ENCODE assay signal across 1 cellular context in the genomic region with DNA sequence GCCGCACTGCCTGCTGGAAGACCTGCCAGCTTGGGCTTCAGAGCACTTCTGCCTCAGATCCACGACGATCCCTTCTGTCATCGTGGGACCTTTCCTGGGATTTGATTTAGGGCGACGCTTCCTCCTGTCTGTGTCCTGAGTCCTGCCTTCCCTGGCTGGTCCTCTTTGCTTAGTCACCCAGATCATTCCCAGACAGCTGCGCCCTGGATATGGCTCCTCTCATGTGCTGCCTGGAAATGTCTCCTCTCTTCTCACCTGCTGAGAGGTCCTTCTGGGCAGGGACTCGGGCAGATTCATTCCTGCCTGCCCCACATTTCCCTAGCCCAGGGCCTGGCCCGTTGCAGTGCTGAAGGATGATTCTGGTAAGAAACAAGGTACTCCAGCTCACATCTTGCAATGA.
TF ChIP-seq lines count a peak whose summit lies in the region.

No MANE protein-coding gene starts in this region.

TF ChIP-seq in WTC11, 78 proteins besides CTCF, POLR2A, EP300 and RAD21 (continued from another document):
- TF ChIP-seq ZNF532 (CRISPR knock-in tag; IDR thresholded peaks at IDR 0.05; ENCODE audit: borderline replicate concordance) (no peak), NR1H2 (CRISPR knock-in tag; IDR thresholded peaks at IDR 0.05) (no peak), MXD4 (CRISPR knock-in tag; IDR thresholded peaks at IDR 0.05; ENCODE audit: borderline replicate concordance) (no peak), ELF4 (CRISPR knock-in tag; IDR thresholded peaks at IDR 0.05; ENCODE audit: low read depth) (no peak), ATF2 (CRISPR knock-in tag; IDR thresholded peaks at IDR 0.05; ENCODE audit: borderline replicate concordance, low read depth) (no peak), AR (CRISPR knock-in tag; IDR thresholded peaks at IDR 0.05) (no peak), NR2C2 (CRISPR knock-in tag; IDR thresholded peaks at IDR 0.05) (no peak), CREB1 (CRISPR knock-in tag; IDR thresholded peaks at IDR 0.05) (no peak), ZBTB21 (CRISPR knock-in tag; IDR thresholded peaks at IDR 0.05; ENCODE audit: borderline replicate concordance) (no peak), EMX1 (CRISPR knock-in tag; IDR thresholded peaks at IDR 0.05) (no peak), OVOL2 (CRISPR knock-in tag; IDR thresholded peaks at IDR 0.05; ENCODE audit: borderline replicate concordance) (no peak)
- TF ChIP-seq, protein P1, sequence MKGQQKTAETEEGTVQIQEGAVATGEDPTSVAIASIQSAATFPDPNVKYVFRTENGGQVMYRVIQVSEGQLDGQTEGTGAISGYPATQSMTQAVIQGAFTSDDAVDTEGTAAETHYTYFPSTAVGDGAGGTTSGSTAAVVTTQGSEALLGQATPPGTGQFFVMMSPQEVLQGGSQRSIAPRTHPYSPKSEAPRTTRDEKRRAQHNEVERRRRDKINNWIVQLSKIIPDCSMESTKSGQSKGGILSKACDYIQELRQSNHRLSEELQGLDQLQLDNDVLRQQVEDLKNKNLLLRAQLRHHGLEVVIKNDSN (CRISPR knock-in tag; IDR thresholded peaks at IDR 0.05): no peak
- TF ChIP-seq, protein P2, sequence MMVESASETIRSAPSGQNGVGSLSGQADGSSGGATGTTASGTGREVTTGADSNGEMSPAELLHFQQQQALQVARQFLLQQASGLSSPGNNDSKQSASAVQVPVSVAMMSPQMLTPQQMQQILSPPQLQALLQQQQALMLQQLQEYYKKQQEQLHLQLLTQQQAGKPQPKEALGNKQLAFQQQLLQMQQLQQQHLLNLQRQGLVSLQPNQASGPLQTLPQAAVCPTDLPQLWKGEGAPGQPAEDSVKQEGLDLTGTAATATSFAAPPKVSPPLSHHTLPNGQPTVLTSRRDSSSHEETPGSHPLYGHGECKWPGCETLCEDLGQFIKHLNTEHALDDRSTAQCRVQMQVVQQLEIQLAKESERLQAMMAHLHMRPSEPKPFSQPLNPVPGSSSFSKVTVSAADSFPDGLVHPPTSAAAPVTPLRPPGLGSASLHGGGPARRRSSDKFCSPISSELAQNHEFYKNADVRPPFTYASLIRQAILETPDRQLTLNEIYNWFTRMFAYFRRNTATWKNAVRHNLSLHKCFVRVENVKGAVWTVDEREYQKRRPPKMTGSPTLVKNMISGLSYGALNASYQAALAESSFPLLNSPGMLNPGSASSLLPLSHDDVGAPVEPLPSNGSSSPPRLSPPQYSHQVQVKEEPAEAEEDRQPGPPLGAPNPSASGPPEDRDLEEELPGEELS (CRISPR knock-in tag; IDR thresholded peaks at IDR 0.05): no peak
